ENCODE assay signal across 1 cellular context in the genomic region with DNA sequence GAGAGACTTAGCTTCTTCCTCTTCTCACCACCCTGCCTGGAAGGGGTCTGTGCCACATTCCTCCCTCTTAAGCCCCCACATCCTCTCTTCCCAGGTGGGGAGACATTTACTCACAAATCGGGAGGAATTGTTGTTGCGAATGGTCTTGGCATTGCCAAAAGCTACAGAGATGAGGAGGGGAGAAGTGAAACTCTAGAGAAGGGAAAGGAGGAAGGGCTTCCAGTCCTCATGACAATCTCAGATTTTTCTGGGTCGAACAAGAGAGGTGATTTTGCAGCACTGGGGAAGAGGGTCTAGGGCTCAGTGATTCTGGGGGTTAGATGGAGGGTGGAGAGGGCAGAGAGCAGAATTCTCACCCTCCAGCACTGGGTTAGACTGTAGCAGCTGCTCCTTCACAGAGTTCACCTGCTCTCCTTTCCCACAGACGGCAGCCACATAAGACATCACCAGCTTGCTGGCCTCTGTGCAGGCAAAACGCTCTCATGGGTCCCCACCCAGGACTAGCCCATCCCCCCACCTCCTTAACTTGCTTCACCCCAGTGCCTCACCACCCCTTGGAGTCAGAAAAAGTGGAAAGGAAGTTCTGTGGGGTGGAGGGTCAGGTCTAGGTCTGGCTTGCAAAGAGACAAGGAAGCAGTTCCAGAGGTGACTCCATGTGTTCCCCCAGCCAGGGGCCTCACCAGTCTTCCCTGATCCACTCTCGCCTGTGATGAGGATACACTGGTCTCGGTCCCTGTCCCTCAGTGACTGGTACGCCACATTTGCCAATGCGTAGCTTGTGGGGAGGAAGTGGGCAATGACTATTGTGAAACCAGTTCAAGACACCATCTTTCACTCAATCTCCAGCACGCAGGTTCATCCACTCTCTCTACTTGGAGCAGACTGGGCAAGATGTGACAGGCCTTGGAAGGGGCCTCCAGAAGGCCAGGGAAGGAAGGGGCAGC.
TF ChIP-seq lines count a peak whose summit lies in the region.

No MANE protein-coding gene starts in this region.

TF ChIP-seq in GM23338, 12 proteins besides CTCF, POLR2A, EP300 and RAD21 (continued from another document):
- no peak for TF ChIP-seq POLR2AphosphoS5 (IDR thresholded peaks at IDR 0.05; ENCODE audit: low read depth)
- TF ChIP-seq, protein P1, sequence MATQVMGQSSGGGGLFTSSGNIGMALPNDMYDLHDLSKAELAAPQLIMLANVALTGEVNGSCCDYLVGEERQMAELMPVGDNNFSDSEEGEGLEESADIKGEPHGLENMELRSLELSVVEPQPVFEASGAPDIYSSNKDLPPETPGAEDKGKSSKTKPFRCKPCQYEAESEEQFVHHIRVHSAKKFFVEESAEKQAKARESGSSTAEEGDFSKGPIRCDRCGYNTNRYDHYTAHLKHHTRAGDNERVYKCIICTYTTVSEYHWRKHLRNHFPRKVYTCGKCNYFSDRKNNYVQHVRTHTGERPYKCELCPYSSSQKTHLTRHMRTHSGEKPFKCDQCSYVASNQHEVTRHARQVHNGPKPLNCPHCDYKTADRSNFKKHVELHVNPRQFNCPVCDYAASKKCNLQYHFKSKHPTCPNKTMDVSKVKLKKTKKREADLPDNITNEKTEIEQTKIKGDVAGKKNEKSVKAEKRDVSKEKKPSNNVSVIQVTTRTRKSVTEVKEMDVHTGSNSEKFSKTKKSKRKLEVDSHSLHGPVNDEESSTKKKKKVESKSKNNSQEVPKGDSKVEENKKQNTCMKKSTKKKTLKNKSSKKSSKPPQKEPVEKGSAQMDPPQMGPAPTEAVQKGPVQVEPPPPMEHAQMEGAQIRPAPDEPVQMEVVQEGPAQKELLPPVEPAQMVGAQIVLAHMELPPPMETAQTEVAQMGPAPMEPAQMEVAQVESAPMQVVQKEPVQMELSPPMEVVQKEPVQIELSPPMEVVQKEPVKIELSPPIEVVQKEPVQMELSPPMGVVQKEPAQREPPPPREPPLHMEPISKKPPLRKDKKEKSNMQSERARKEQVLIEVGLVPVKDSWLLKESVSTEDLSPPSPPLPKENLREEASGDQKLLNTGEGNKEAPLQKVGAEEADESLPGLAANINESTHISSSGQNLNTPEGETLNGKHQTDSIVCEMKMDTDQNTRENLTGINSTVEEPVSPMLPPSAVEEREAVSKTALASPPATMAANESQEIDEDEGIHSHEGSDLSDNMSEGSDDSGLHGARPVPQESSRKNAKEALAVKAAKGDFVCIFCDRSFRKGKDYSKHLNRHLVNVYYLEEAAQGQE (IDR thresholded peaks at IDR 0.05; ENCODE audit: unreplicated experiment): no peak
- TF ChIP-seq, protein P2, sequence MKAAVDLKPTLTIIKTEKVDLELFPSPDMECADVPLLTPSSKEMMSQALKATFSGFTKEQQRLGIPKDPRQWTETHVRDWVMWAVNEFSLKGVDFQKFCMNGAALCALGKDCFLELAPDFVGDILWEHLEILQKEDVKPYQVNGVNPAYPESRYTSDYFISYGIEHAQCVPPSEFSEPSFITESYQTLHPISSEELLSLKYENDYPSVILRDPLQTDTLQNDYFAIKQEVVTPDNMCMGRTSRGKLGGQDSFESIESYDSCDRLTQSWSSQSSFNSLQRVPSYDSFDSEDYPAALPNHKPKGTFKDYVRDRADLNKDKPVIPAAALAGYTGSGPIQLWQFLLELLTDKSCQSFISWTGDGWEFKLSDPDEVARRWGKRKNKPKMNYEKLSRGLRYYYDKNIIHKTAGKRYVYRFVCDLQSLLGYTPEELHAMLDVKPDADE (IDR thresholded peaks at IDR 0.05): no peak
- no peak for TF ChIP-seq ZNF114 (CRISPR knock-in tag; IDR thresholded peaks at IDR 0.05)
- TF ChIP-seq ZNF331 (CRISPR knock-in tag; IDR thresholded peaks at IDR 0.05; ENCODE audit: low read depth): no peak
- no peak for TF ChIP-seq EZH2 (IDR thresholded peaks at IDR 0.05; ENCODE audit: low read depth, unreplicated experiment)
- no peak for TF ChIP-seq STAT1 (IDR thresholded peaks at IDR 0.05; ENCODE audit: unreplicated experiment)
- no peak for TF ChIP-seq NANOG (IDR thresholded peaks at IDR 0.05; ENCODE audit: borderline replicate concordance)
